ENCODE assay signal across 1 cellular context in genomic region chr5:181098642-181099452, GRCh38.
TF ChIP-seq lines count a peak whose summit lies in the region.

No MANE protein-coding gene starts in this region.

TF ChIP-seq in GM12878, 131 proteins besides CTCF, POLR2A, EP300 and RAD21:
- TF ChIP-seq MLLT1 (IDR thresholded peaks at IDR 0.05) (0 out of 2 replicates have a peak, but pooled peaks have one; percentile 39), CBX5 (IDR thresholded peaks at IDR 0.05; ENCODE audit: low read depth) (no peak)
